In the genomic region with DNA sequence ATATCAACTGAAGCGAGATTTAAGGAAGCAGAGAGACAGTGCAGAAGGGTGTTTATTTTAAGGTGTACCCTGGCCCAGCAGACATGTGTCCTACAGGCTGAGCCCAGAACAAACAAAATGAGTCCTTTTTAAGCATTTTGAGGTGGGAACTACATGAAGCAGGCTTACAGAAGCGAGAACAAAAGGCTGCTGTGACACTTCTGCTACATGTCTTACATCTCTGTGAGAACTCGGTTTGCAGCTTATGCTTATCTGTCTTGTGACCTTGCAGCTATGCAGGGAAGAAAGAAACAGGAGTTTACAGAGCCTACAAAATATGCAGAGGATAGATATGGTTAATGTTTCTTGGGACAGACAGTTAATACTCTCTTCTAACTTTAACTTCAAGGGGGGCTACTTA, we compare ENCODE assay signal across 1 cellular context.
TF ChIP-seq lines count a peak whose summit lies in the region.

No MANE protein-coding gene starts in this region.

TF ChIP-seq in GM23338, 12 proteins besides CTCF, POLR2A, EP300 and RAD21 (continued from another document):
- no peak for TF ChIP-seq EZH2 (IDR thresholded peaks at IDR 0.05; ENCODE audit: low read depth, unreplicated experiment)
- TF ChIP-seq STAT1 (IDR thresholded peaks at IDR 0.05; ENCODE audit: unreplicated experiment), result no peak
